9 cellular contexts compared by ENCODE assay signal in the genomic region with DNA sequence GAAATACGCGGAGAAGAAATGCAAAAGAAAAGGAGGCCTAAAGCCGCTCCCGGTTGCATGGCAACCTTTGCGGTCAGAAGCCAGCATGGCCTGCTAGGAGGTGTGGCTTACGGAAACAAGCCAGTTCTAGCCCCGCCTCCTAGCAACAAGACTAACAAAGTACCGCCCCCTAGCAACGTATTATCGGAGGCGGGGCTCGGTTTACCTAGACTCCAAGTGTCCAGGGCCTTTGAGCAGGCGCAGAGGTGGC. TPM values are rescaled to one million over a fixed set of nuclear protein-coding genes. Genes with fewer than 3 reads are reported as not detected.
DNase-seq lines count a peak whose midpoint lies in the region; ATAC-seq and TF ChIP-seq lines count a peak whose summit lies in the region.
"Had no signal": no experiment of that assay in that cellular context is flagged by ENCODE, and none has a peak within 500 bp of the region (broad histone marks: within the 10 kb centered on the region; RNA-seq: fewer than 3 reads in every experiment).

No MANE protein-coding gene starts in this region.

- peaks cover 13% of the 10 kb centered on the region for H3K4me1 Mint-ChIP-seq in activated CD4-positive, alpha-beta T cell treated with anti-CD3 and anti-CD28 coated beads, Interleukin-2, amount 10 ng/mL, durations not matched to agents 24 days and 14 days

- H3K27me3 Mint-ChIP-seq in activated CD4-positive, alpha-beta T cell treated with anti-CD3 and anti-CD28 coated beads, Interleukin-2, amount 10 ng/mL, durations not matched to agents 24 days and 14 days: no peaks in the 10 kb centered on the region

- no peaks in the 10 kb centered on the region for H3K27me3 ChIP-seq in kidney epithelial cell (ENCODE audit: control insufficient read depth, insufficient read depth, low read length)
- H3K27me3 ChIP-seq in thoracic aorta (replicated peaks; ENCODE audit: insufficient read depth): no peaks in the 10 kb centered on the region
- H3K27me3 ChIP-seq: body of pancreas had no signal

- peak overlapping the region; percentile 29 for H3K4me3 ChIP-seq in kidney epithelial cell (ENCODE audit: low read depth, low read length)
- H3K4me3 ChIP-seq in thoracic aorta: peak overlapping the region; percentile 59

- H3K9me3 Mint-ChIP-seq in activated CD4-positive, alpha-beta T cell treated with anti-CD3 and anti-CD28 coated beads, Interleukin-2, amount 10 ng/mL, durations not matched to agents 24 days and 14 days: no peaks in the 10 kb centered on the region
- no peaks in the 10 kb centered on the region for H3K9me3 Mint-ChIP-seq in activated naive CD4-positive, alpha-beta T cell treated with anti-CD3 and anti-CD28 coated beads, Interleukin-2, amount 50 U/mL, for 72 hours

- H3K4me1 ChIP-seq in thoracic aorta (ENCODE audit: control insufficient read depth in 1 of 2, low read depth in 2 of 2): peaks cover 6 to 18% of the 10 kb centered on the region in 2 donors

- H3K9me3 ChIP-seq in thoracic aorta: no peaks in the 10 kb centered on the region
- H3K9me3 ChIP-seq: body of pancreas had no signal

- H3K36me3 ChIP-seq in kidney epithelial cell (ENCODE audit: control insufficient read depth, insufficient read depth, low read length): peaks cover 3% of the 10 kb centered on the region
- H3K36me3 ChIP-seq in thoracic aorta: peaks cover 29% of the 10 kb centered on the region

- no peak for TF ChIP-seq CTCF in kidney epithelial cell (IDR thresholded peaks at IDR 0.05; ENCODE audit: insufficient read depth, low read length, poor library complexity, severe bottlenecking)
- no peak for TF ChIP-seq CTCF in thoracic aorta (IDR thresholded peaks at IDR 0.05)

- intact Hi-C loops in activated CD4-positive, alpha-beta T cell treated with anti-CD3 and anti-CD28 coated beads, Interleukin-2, amount 10 ng/mL, durations not matched to agents 24 days and 14 days (cut with micrococcal nuclease): loop anchor here (1.0 to 5.0 kb wide), 4 partner anchors 22 to 146 kb away; partner anchors contain the start of gene KDELR1

- peak overlapping the region; percentile 23 to 32 for H3K27ac ChIP-seq in thoracic aorta

- no peak for ATAC-seq in activated naive CD4-positive, alpha-beta T cell treated with anti-CD3 and anti-CD28 coated beads, Interleukin-2, amount 50 U/mL, for 72 hours
- peak; percentile 93 for ATAC-seq in thoracic aorta (ENCODE audit: insufficient number of reproducible peaks, low FRiP score, low read depth)
- ATAC-seq in GM19023 (IDR thresholded peaks at IDR 0.05; ENCODE audit: unreplicated experiment): no peak
- no peak for ATAC-seq in GM18519 (IDR thresholded peaks at IDR 0.05; ENCODE audit: low FRiP score, unreplicated experiment)

- DNase-seq in activated CD4-positive, alpha-beta T cell treated with anti-CD3 and anti-CD28 coated beads, Interleukin-2, amount 10 ng/mL, durations not matched to agents 24 days and 14 days: no peak
- no peak for DNase-seq in activated CD4-positive, alpha-beta T cell treated with anti-CD3 and anti-CD28 coated beads for 48 hours
- DNase-seq in activated naive CD4-positive, alpha-beta T cell treated with anti-CD3 and anti-CD28 coated beads, Interleukin-2, amount 50 U/mL, for 72 hours (ENCODE audit: low spot score in 2 of 2): no peak
- DNase-seq in kidney epithelial cell (ENCODE audit: low read depth): peak; percentile 98
- no peak for DNase-seq in thoracic aorta (ENCODE audit: low spot score)
- no peak for DNase-seq in DMS153 treated with DMSO at 0.1 percent for 48 hours (lab: John Stamatoyannopoulos, UW; ENCODE audit: unreplicated experiment)

- peak overlapping the region; percentile 94 for H3K27ac Mint-ChIP-seq in activated CD4-positive, alpha-beta T cell treated with anti-CD3 and anti-CD28 coated beads, Interleukin-2, amount 10 ng/mL, durations not matched to agents 24 days and 14 days
- peak overlapping the region; percentile 85 to 86 for H3K27ac Mint-ChIP-seq in activated naive CD4-positive, alpha-beta T cell treated with anti-CD3 and anti-CD28 coated beads, Interleukin-2, amount 50 U/mL, for 72 hours

- peak overlapping the region; percentile 93 for H3K4me3 Mint-ChIP-seq in activated CD4-positive, alpha-beta T cell treated with anti-CD3 and anti-CD28 coated beads, Interleukin-2, amount 10 ng/mL, durations not matched to agents 24 days and 14 days

- peaks cover 20% of the 10 kb centered on the region for H3K36me3 Mint-ChIP-seq in activated CD4-positive, alpha-beta T cell treated with anti-CD3 and anti-CD28 coated beads, Interleukin-2, amount 10 ng/mL, durations not matched to agents 24 days and 14 days (ENCODE audit: low read depth)
- H3K36me3 Mint-ChIP-seq in activated naive CD4-positive, alpha-beta T cell treated with anti-CD3 and anti-CD28 coated beads, Interleukin-2, amount 50 U/mL, for 72 hours: no peaks in the 10 kb centered on the region

RNA-seq across cellular contexts. Expression of gene CYTH2, which starts 0.4 kb away (rescaled TPM):
- 30.6 and 31.6 TPM in 2 replicates for total RNA-seq in activated CD4-positive, alpha-beta T cell treated with anti-CD3 and anti-CD28 coated beads, Interleukin-2, amount 10 ng/mL, durations not matched to agents 24 days and 14 days
- 10 to 100 TPM; 32.4 to 64.1 TPM for total RNA-seq in activated naive CD4-positive, alpha-beta T cell treated with anti-CD3 and anti-CD28 coated beads, Interleukin-2, amount 50 U/mL, for 72 hours
- total RNA-seq in kidney epithelial cell (73.0 and 77.3 TPM in 2 replicates), thoracic aorta (10 to 100 TPM; 50.6 to 79.4 TPM)

RNA-seq across cellular contexts. Expression of gene KCNJ14, which starts 13.4 kb away (rescaled TPM):
- 2.4 TPM in 2 replicates for total RNA-seq in activated CD4-positive, alpha-beta T cell treated with anti-CD3 and anti-CD28 coated beads, Interleukin-2, amount 10 ng/mL, durations not matched to agents 24 days and 14 days
- 1 to 10 TPM; 2.1 to 2.3 TPM for total RNA-seq in activated naive CD4-positive, alpha-beta T cell treated with anti-CD3 and anti-CD28 coated beads, Interleukin-2, amount 50 U/mL, for 72 hours
- total RNA-seq in kidney epithelial cell: 0.54 and 2.1 TPM in 2 replicates
- total RNA-seq in thoracic aorta: 1 to 10 TPM in 1 of 2 donors, under 1 TPM in 1; 0.27 to 1.2 TPM

RNA-seq across cellular contexts. Expression of gene GRWD1, which starts 22.9 kb away (rescaled TPM):
- total RNA-seq in activated CD4-positive, alpha-beta T cell treated with anti-CD3 and anti-CD28 coated beads, Interleukin-2, amount 10 ng/mL, durations not matched to agents 24 days and 14 days: 89.1 and 90.6 TPM in 2 replicates
- 10 to 100 TPM; 32.8 to 46.3 TPM for total RNA-seq in activated naive CD4-positive, alpha-beta T cell treated with anti-CD3 and anti-CD28 coated beads, Interleukin-2, amount 50 U/mL, for 72 hours
- 44.6 and 47.1 TPM in 2 replicates for total RNA-seq in kidney epithelial cell
- 10 to 100 TPM; 17.5 to 38.3 TPM for total RNA-seq in thoracic aorta

RNA-seq across cellular contexts. Expression of gene LMTK3, which starts 42.9 kb away (rescaled TPM):
- 3.0 and 3.6 TPM in 2 replicates for total RNA-seq in activated CD4-positive, alpha-beta T cell treated with anti-CD3 and anti-CD28 coated beads, Interleukin-2, amount 10 ng/mL, durations not matched to agents 24 days and 14 days
- total RNA-seq in activated naive CD4-positive, alpha-beta T cell treated with anti-CD3 and anti-CD28 coated beads, Interleukin-2, amount 50 U/mL, for 72 hours: 1 to 10 TPM; 2.9 to 9.5 TPM
- 2.3 and 2.9 TPM in 2 replicates for total RNA-seq in kidney epithelial cell
- 1 to 10 TPM in 1 of 2 donors, under 1 TPM in 1; 0.41 to 4.5 TPM for total RNA-seq in thoracic aorta
